ENCODE assay signal across 22 cellular contexts in the genomic region with DNA sequence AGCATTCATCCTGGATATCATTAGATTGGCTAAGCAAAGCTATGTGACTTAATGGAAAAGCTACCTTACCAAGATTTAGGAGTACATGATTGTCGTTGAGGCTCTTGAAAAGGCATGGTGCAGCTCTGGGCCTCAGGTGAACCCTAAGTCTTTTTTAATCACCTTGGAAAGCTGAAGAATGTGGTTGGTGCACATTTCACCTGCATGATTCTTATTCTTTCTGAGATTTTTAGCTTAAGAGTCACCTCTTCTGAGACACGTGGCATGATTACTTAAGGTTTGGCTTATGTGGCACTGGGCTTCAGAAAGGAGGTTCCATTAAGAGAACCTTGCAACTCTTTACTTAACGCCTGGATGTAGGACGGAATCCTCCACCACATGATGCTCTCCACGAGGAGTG.
"Had no signal": no experiment of that assay in that cellular context is flagged by ENCODE, and none has a peak within 500 bp of the region (broad histone marks: within the 10 kb centered on the region; RNA-seq: fewer than 3 reads in every experiment).

No MANE protein-coding gene starts in this region.

- H3K27me3 ChIP-seq: colonic mucosa, esophagus muscularis mucosa, heart right ventricle, neural progenitor cell, right atrium auricular region, sigmoid colon, tibial nerve had no signal

- H3K9me3 ChIP-seq: colonic mucosa, esophagus muscularis mucosa, right atrium auricular region, sigmoid colon, thoracic aorta had no signal

- H3K4me1 ChIP-seq: colonic mucosa, esophagus muscularis mucosa, heart right ventricle, neural progenitor cell, parathyroid adenoma, right atrium auricular region, sigmoid colon, tibial nerve had no signal

- DNase-seq: colonic mucosa; effector CD8-positive, alpha-beta T cell; endodermal cell; foreskin melanocyte; glutamatergic neuron; heart right ventricle; hippocampal formation; left colon; left ventricle myocardium superior; mesenchymal stem cell; naive thymus-derived CD4-positive, alpha-beta T cell; sigmoid colon; stimulated activated CD4-positive, alpha-beta T cell treated with anti-CD3 and anti-CD28 coated beads, Interleukin-2, amount 100 ng/mL, for 48 hours; stimulated activated naive B cell treated with anti-CD40 and anti-IgM and Interleukin-4, amounts not matched to agents 10 μg/mL and 1 μg/mL and 100 μg/mL, for 72 hours had no signal

- H3K36me3 ChIP-seq: colonic mucosa, esophagus muscularis mucosa, heart right ventricle, neural progenitor cell, right atrium auricular region, sigmoid colon, thoracic aorta, tibial nerve had no signal

- H3K27ac ChIP-seq: colonic mucosa, esophagus muscularis mucosa, heart right ventricle, neural progenitor cell, parathyroid adenoma, right atrium auricular region, sigmoid colon, thoracic aorta, tibial nerve had no signal

- ATAC-seq: heart right ventricle; left colon; left ventricle myocardium superior; naive thymus-derived CD4-positive, alpha-beta T cell; stimulated activated naive B cell treated with anti-CD40 and anti-IgM and Interleukin-4, amounts not matched to agents 10 μg/mL and 1 μg/mL and 100 μg/mL, for 72 hours had no signal

- FAIRE-seq: islet of Langerhans had no signal

- H3K4me3 ChIP-seq: colonic mucosa, esophagus muscularis mucosa, heart right ventricle, lung, neural progenitor cell, right atrium auricular region, sigmoid colon, thoracic aorta, tibial nerve had no signal
